1 cellular context compared by ENCODE assay signal in the genomic region with DNA sequence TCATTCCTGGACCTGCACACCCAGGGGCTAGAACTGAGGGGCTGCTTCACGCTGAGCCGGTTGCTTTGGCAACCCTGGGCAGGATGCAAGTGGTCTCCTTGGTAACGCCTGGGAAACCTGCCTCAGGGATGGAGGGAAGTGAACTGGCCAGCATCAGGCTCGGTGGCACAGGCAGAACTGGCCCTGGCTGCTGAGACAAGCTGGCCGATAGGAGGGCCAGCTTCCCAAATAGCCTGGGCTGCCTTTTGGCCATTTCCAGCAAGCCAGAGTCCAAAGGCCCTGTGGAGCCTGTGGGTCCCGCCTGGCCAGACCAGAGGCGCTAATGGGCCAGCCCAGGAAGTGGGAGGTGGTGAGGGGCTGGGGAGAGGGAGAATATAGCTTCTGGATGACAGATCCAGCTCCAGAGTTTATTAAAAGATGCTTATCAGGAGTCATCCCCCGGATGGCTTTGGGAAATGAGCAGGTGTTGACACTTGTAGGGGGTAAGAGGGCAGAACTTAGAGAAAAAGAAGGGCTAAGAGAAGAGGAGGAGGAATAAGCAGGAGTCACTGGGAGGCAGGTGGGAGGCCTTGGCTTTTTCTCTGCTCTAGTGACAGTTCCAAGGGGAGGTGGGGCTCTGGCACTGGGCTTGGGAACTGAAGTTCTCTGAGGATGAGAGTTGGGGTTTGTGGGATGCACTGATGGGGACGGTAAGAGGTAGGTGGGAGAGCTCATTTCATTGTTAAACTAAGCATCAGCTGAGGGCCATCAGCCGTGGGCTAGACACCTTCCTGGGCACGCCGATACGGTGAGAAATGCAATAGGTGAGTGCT.
TF ChIP-seq lines count a peak whose summit lies in the region.

No MANE protein-coding gene starts in this region.

TF ChIP-seq in HEK293, 187 proteins besides CTCF, POLR2A, EP300 and RAD21 (continued from another document):
- TF ChIP-seq ZFHX2 (tag by site-specific recombination; conservative IDR thresholded peaks at IDR 0.05), result peak; percentile 94
- no peak for TF ChIP-seq ZNF777 (tag by site-specific recombination; IDR thresholded peaks at IDR 0.05; ENCODE audit: borderline replicate concordance)
- TF ChIP-seq, protein P1, sequence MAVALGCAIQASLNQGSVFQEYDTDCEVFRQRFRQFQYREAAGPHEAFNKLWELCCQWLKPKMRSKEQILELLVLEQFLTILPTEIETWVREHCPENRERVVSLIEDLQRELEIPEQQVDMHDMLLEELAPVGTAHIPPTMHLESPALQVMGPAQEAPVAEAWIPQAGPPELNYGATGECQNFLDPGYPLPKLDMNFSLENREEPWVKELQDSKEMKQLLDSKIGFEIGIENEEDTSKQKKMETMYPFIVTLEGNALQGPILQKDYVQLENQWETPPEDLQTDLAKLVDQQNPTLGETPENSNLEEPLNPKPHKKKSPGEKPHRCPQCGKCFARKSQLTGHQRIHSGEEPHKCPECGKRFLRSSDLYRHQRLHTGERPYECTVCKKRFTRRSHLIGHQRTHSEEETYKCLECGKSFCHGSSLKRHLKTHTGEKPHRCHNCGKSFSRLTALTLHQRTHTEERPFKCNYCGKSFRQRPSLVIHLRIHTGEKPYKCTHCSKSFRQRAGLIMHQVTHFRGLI (tag by site-specific recombination; IDR thresholded peaks at IDR 0.05), result no peak
- no peak for TF ChIP-seq ZIC2 (tag by site-specific recombination; IDR thresholded peaks at IDR 0.05)
- TF ChIP-seq ZNF837 (tag by site-specific recombination; IDR thresholded peaks at IDR 0.05), result no peak
- peak; percentile 86 for TF ChIP-seq WT1 (tag by site-specific recombination; IDR thresholded peaks at IDR 0.05)
- TF ChIP-seq ZNF114 (tag by site-specific recombination; IDR thresholded peaks at IDR 0.05), result no peak
- TF ChIP-seq SP2 (tag by site-specific recombination; IDR thresholded peaks at IDR 0.05), result peak; percentile 40; the same call in 1 of the 2 replicates
- TF ChIP-seq ZNF596 (tag by site-specific recombination; IDR thresholded peaks at IDR 0.05), result no peak
- TF ChIP-seq, protein P2, sequence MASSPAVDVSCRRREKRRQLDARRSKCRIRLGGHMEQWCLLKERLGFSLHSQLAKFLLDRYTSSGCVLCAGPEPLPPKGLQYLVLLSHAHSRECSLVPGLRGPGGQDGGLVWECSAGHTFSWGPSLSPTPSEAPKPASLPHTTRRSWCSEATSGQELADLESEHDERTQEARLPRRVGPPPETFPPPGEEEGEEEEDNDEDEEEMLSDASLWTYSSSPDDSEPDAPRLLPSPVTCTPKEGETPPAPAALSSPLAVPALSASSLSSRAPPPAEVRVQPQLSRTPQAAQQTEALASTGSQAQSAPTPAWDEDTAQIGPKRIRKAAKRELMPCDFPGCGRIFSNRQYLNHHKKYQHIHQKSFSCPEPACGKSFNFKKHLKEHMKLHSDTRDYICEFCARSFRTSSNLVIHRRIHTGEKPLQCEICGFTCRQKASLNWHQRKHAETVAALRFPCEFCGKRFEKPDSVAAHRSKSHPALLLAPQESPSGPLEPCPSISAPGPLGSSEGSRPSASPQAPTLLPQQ (tag by site-specific recombination; IDR thresholded peaks at IDR 0.05), result peak; percentile 71
- peak; percentile 81; the same call in 1 of the 2 replicates for TF ChIP-seq ZFP69B (tag by site-specific recombination; IDR thresholded peaks at IDR 0.05)
- no peak for TF ChIP-seq ZNF843 (tag by site-specific recombination; IDR thresholded peaks at IDR 0.05)
